In the genomic region with DNA sequence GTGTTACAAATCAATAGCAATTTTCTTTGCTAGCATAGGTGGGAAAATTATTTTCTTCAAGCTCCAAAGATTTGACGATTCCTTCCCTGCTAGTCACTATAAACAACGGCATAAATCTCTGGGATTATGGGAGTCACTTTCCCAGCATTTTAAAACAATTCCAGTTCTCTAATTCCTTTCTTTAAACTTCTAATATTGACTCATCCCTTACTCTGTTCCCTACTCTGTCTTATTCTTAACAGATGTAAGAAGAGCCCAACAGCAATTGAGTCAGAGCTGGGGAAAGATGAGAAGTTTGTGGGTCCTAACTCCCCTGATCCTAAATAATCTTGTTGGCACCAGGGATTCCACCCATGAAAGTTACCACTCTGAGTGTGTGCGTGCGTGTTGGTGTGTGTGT, we compare ENCODE assay signal across 18 cellular contexts. TPM values are rescaled to one million over a fixed set of nuclear protein-coding genes. Genes with fewer than 3 reads are reported as not detected.
DNase-seq lines count a peak whose midpoint lies in the region; ATAC-seq and TF ChIP-seq lines count a peak whose summit lies in the region.
"Had no signal": no experiment of that assay in that cellular context is flagged by ENCODE, and none has a peak within 500 bp of the region (broad histone marks: within the 10 kb centered on the region; RNA-seq: fewer than 3 reads in every experiment).

No MANE protein-coding gene starts in this region.

- H3K4me1 Mint-ChIP-seq in activated CD4-positive, alpha-beta memory T cell treated with anti-CD3 and anti-CD28 coated beads for 36 hours (ENCODE audit: low read depth), result peaks cover 68% of the 10 kb centered on the region
- H3K4me1 Mint-ChIP-seq in activated CD4-positive, alpha-beta memory T cell treated with anti-CD3 and anti-CD28 coated beads, Interleukin-2, amount 10 ng/mL, durations not matched to agents 7 days and 5 days, result peaks cover 56% of the 10 kb centered on the region
- no peaks in the 10 kb centered on the region for H3K4me1 Mint-ChIP-seq in glutamatergic neuron (ENCODE audit: low read depth, unreplicated experiment)

- H3K27ac ChIP-seq in right cardiac atrium (ENCODE audit: low read length), result no peak overlapping the region
- H3K27ac ChIP-seq: A549, lower lobe of right lung had no signal

- POLR2A ChIA-PET in activated CD4-positive, alpha-beta memory T cell treated with anti-CD3 and anti-CD28 coated beads for 36 hours (lab: Charles Lee), result no interaction called here
- POLR2A ChIA-PET in activated CD4-positive, alpha-beta memory T cell treated with anti-CD3 and anti-CD28 coated beads, Interleukin-2, amount 10 ng/mL, durations not matched to agents 7 days and 5 days (lab: Charles Lee), result no interaction called here

- WGBS in right cardiac atrium, result 96% methylated on average over 4 of the region's 4 CpGs

- intact Hi-C loops in activated CD4-positive, alpha-beta memory T cell treated with anti-CD3 and anti-CD28 coated beads for 36 hours (cut with micrococcal nuclease), result loop anchor here (5.0 kb wide), 1 partner anchor 161 kb away; no protein-coding TSS in a partner anchor
- intact Hi-C loops in right cardiac atrium (cut with DNase I), result no loop called here

- no peaks in the 10 kb centered on the region for H3K36me3 ChIP-seq in HAP-1 (replicated peaks)
- H3K36me3 ChIP-seq: lower lobe of right lung had no signal

- H3K4me3 ChIP-seq in skeletal muscle cell (ENCODE audit: low read depth, low read length) (no peak overlapping the region), HAP-1 (no peak overlapping the region), right cardiac atrium (ENCODE audit: low read length) (no peak overlapping the region)
- H3K4me3 ChIP-seq: A549, lower lobe of right lung had no signal

- peak overlapping the region; percentile 84 for H3K27ac Mint-ChIP-seq in activated CD4-positive, alpha-beta memory T cell treated with anti-CD3 and anti-CD28 coated beads for 36 hours
- no peak overlapping the region for H3K27ac Mint-ChIP-seq in activated CD4-positive, alpha-beta memory T cell treated with anti-CD3 and anti-CD28 coated beads, Interleukin-2, amount 10 ng/mL, durations not matched to agents 7 days and 5 days
- no peak overlapping the region for H3K27ac Mint-ChIP-seq in glutamatergic neuron (ENCODE audit: unreplicated experiment)

- H3K4me1 ChIP-seq in HAP-1 (peaks cover 3% of the 10 kb centered on the region), right cardiac atrium (ENCODE audit: control insufficient read depth, insufficient read depth, low read length) (no peaks in the 10 kb centered on the region)
- H3K4me1 ChIP-seq: lower lobe of right lung had no signal

- H3K27me3 ChIP-seq in HAP-1 (ENCODE audit: low read depth) (no peaks in the 10 kb centered on the region), right cardiac atrium (ENCODE audit: control insufficient read depth, insufficient read depth) (no peaks in the 10 kb centered on the region)

- CTCF ChIA-PET in activated CD4-positive, alpha-beta memory T cell treated with anti-CD3 and anti-CD28 coated beads for 36 hours (lab: Charles Lee), result interaction anchor here (1.0 kb wide), 2 partner anchors 32 to 67 kb away, joined by 3 read pairs; no protein-coding TSS in a partner anchor
- CTCF ChIA-PET in activated CD4-positive, alpha-beta memory T cell treated with anti-CD3 and anti-CD28 coated beads, Interleukin-2, amount 10 ng/mL, durations not matched to agents 7 days and 5 days (lab: Charles Lee), result interaction anchor here (1.0 kb wide), 1 partner anchor 32 kb away, joined by 3 read pairs; no protein-coding TSS in a partner anchor

- no peak for TF ChIP-seq CTCF in glutamatergic neuron (IDR thresholded peaks at IDR 0.05; ENCODE audit: partially characterized antibody, unreplicated experiment)

- no peak for DNase-seq in activated CD4-positive, alpha-beta memory T cell treated with anti-CD3 and anti-CD28 coated beads for 36 hours
- DNase-seq in activated CD4-positive, alpha-beta memory T cell treated with anti-CD3 and anti-CD28 coated beads, Interleukin-2, amount 10 ng/mL, durations not matched to agents 7 days and 5 days, result no peak
- DNase-seq in RPMI7951 (ENCODE audit: low read depth) (peak; percentile 62), epidermal melanocyte (ENCODE audit: insufficient read length, low spot score) (peak; percentile 46), skeletal muscle cell (ENCODE audit: low read depth) (peak; percentile 70), HAP-1 (ENCODE audit: low spot score in 2 of 2) (no peak), glutamatergic neuron (no peak), right cardiac atrium (no peak)
- DNase-seq: amygdala; DMS153; effector CD8-positive, alpha-beta T cell; hippocampal formation; lower lobe of right lung; NCI-H226; occipital lobe had no signal

- no peaks in the 10 kb centered on the region for H3K27me3 Mint-ChIP-seq in activated CD4-positive, alpha-beta memory T cell treated with anti-CD3 and anti-CD28 coated beads for 36 hours
- peaks cover 3% of the 10 kb centered on the region for H3K27me3 Mint-ChIP-seq in activated CD4-positive, alpha-beta memory T cell treated with anti-CD3 and anti-CD28 coated beads, Interleukin-2, amount 10 ng/mL, durations not matched to agents 7 days and 5 days
- peaks cover 2% of the 10 kb centered on the region for H3K27me3 Mint-ChIP-seq in glutamatergic neuron (ENCODE audit: unreplicated experiment)

- H3K36me3 Mint-ChIP-seq in activated CD4-positive, alpha-beta memory T cell treated with anti-CD3 and anti-CD28 coated beads for 36 hours, result peaks cover 6% of the 10 kb centered on the region
- H3K36me3 Mint-ChIP-seq in activated CD4-positive, alpha-beta memory T cell treated with anti-CD3 and anti-CD28 coated beads, Interleukin-2, amount 10 ng/mL, durations not matched to agents 7 days and 5 days (ENCODE audit: low read depth), result no peaks in the 10 kb centered on the region
- no peaks in the 10 kb centered on the region for H3K36me3 Mint-ChIP-seq in glutamatergic neuron (ENCODE audit: unreplicated experiment)

- H3K9me3 ChIP-seq in HAP-1 (no peaks in the 10 kb centered on the region), right cardiac atrium (ENCODE audit: control insufficient read depth, low read length) (no peaks in the 10 kb centered on the region)
- H3K9me3 ChIP-seq: A549, lower lobe of right lung had no signal

- no peak overlapping the region for H3K4me3 Mint-ChIP-seq in activated CD4-positive, alpha-beta memory T cell treated with anti-CD3 and anti-CD28 coated beads for 36 hours
- H3K4me3 Mint-ChIP-seq in activated CD4-positive, alpha-beta memory T cell treated with anti-CD3 and anti-CD28 coated beads, Interleukin-2, amount 10 ng/mL, durations not matched to agents 7 days and 5 days, result no peak overlapping the region
- no peak overlapping the region for H3K4me3 Mint-ChIP-seq in glutamatergic neuron (ENCODE audit: unreplicated experiment)

- ATAC-seq in right cardiac atrium, result no peak
- ATAC-seq: A549, HCT116, lower lobe of right lung had no signal

- peaks cover 7% of the 10 kb centered on the region for H3K9me3 Mint-ChIP-seq in activated CD4-positive, alpha-beta memory T cell treated with anti-CD3 and anti-CD28 coated beads for 36 hours
- no peaks in the 10 kb centered on the region for H3K9me3 Mint-ChIP-seq in activated CD4-positive, alpha-beta memory T cell treated with anti-CD3 and anti-CD28 coated beads, Interleukin-2, amount 10 ng/mL, durations not matched to agents 7 days and 5 days
- H3K9me3 Mint-ChIP-seq in glutamatergic neuron (ENCODE audit: unreplicated experiment), result no peaks in the 10 kb centered on the region

- in situ Hi-C loops in HAP-1 (cut with MboI; ENCODE audit: low sequenced_read_pairs), result no loop called here

RNA-seq across cellular contexts. Expression of gene IL21, which starts 47.4 kb away (rescaled TPM):
- 10 to 100 TPM; 65.1 to 67.0 TPM for total RNA-seq in activated CD4-positive, alpha-beta memory T cell treated with anti-CD3 and anti-CD28 coated beads for 36 hours
- 1 to 10 TPM; 2.8 to 3.1 TPM for total RNA-seq in activated CD4-positive, alpha-beta memory T cell treated with anti-CD3 and anti-CD28 coated beads, Interleukin-2, amount 10 ng/mL, durations not matched to agents 7 days and 5 days
- total RNA-seq in RPMI7951 (2014; rRNA removed; shearing (Covaris generic)), result not detected in 2 replicates
- total RNA-seq in glutamatergic neuron (ENCODE audit: unreplicated experiment), result not detected
- total RNA-seq in right cardiac atrium, result not detected
- not detected for polyA plus RNA-seq in right cardiac atrium
- total RNA-seq: HT-29, lower lobe of right lung, occipital lobe had no signal
- polyA plus RNA-seq: A549 had no signal

Comparison
In these comparisons a context has a peak if more than half of its experiments do, and no peak if none do; other contexts are left out.
1. RNA of gene IL21, which starts 47.4 kb away (total RNA-seq): 65.1 to 67.0 TPM in activated CD4-positive, alpha-beta memory T cell treated with anti-CD3 and anti-CD28 coated beads for 36 hours; 2.8 to 3.1 TPM in activated CD4-positive, alpha-beta memory T cell treated with anti-CD3 and anti-CD28 coated beads, Interleukin-2, amount 10 ng/mL, durations not matched to agents 7 days and 5 days, not detected in RPMI7951, not detected in glutamatergic neuron (single experiment) and not detected in right cardiac atrium; every median in the first group is over 10 times any median in the second.
2. DNase-seq: peak in RPMI7951 (single experiment), epidermal melanocyte (single experiment) and skeletal muscle cell (single experiment); none in activated CD4-positive, alpha-beta memory T cell treated with anti-CD3 and anti-CD28 coated beads for 36 hours (single experiment), activated CD4-positive, alpha-beta memory T cell treated with anti-CD3 and anti-CD28 coated beads, Interleukin-2, amount 10 ng/mL, durations not matched to agents 7 days and 5 days (single experiment), HAP-1 (0 of 2), glutamatergic neuron (single experiment) and right cardiac atrium (0 of 3).